In the genomic region with DNA sequence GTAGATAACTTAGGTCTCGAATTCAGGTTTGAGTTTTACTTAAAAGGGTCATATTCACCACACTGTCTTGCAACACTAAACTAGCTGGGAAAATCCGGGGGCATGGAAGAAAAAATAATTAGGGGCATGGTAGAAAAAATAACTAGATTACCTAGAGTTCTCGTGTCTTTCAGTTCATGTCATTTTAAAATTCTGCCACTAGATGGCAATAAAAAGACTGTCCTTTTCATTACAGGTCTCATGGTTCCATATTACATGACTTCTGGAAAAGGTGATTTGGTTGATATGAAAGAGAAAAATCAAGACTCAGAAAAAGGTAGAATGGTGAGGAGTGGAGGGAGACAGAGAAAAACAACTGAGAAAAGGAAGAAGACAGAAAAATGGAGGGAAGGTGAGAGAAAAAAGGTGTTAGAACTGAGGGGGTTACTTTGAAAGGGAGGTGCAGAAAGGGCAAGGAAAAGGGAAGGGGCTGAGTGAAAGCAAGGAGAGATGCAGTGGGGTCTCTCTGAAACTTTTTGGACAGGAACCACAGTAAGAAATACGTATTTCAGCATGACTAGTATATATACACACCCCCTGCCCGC, we compare ENCODE assay signal across 1 cellular context.
TF ChIP-seq lines count a peak whose summit lies in the region.

No MANE protein-coding gene starts in this region.

TF ChIP-seq in HEK293, 187 proteins besides CTCF, POLR2A, EP300 and RAD21 (continued from another document):
- TF ChIP-seq, protein P1, sequence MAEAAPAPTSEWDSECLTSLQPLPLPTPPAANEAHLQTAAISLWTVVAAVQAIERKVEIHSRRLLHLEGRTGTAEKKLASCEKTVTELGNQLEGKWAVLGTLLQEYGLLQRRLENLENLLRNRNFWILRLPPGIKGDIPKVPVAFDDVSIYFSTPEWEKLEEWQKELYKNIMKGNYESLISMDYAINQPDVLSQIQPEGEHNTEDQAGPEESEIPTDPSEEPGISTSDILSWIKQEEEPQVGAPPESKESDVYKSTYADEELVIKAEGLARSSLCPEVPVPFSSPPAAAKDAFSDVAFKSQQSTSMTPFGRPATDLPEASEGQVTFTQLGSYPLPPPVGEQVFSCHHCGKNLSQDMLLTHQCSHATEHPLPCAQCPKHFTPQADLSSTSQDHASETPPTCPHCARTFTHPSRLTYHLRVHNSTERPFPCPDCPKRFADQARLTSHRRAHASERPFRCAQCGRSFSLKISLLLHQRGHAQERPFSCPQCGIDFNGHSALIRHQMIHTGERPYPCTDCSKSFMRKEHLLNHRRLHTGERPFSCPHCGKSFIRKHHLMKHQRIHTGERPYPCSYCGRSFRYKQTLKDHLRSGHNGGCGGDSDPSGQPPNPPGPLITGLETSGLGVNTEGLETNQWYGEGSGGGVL (tag by site-specific recombination; IDR thresholded peaks at IDR 0.05): no peak
- TF ChIP-seq KLF1 (tag by site-specific recombination; IDR thresholded peaks at IDR 0.05): no peak
- TF ChIP-seq FEZF1 (tag by site-specific recombination; IDR thresholded peaks at IDR 0.05): no peak
- TF ChIP-seq, protein P2, sequence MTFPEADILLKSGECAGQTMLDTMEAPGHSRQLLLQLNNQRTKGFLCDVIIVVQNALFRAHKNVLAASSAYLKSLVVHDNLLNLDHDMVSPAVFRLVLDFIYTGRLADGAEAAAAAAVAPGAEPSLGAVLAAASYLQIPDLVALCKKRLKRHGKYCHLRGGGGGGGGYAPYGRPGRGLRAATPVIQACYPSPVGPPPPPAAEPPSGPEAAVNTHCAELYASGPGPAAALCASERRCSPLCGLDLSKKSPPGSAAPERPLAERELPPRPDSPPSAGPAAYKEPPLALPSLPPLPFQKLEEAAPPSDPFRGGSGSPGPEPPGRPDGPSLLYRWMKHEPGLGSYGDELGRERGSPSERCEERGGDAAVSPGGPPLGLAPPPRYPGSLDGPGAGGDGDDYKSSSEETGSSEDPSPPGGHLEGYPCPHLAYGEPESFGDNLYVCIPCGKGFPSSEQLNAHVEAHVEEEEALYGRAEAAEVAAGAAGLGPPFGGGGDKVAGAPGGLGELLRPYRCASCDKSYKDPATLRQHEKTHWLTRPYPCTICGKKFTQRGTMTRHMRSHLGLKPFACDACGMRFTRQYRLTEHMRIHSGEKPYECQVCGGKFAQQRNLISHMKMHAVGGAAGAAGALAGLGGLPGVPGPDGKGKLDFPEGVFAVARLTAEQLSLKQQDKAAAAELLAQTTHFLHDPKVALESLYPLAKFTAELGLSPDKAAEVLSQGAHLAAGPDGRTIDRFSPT (tag by site-specific recombination; IDR thresholded peaks at IDR 0.05): no peak
- TF ChIP-seq ZSCAN30 (tag by site-specific recombination; IDR thresholded peaks at IDR 0.05): peak; percentile 54; the same call in 1 of the 2 replicates
- TF ChIP-seq ZNF302 (tag by site-specific recombination; IDR thresholded peaks at IDR 0.05; ENCODE audit: low read depth): no peak
- TF ChIP-seq, protein P3, sequence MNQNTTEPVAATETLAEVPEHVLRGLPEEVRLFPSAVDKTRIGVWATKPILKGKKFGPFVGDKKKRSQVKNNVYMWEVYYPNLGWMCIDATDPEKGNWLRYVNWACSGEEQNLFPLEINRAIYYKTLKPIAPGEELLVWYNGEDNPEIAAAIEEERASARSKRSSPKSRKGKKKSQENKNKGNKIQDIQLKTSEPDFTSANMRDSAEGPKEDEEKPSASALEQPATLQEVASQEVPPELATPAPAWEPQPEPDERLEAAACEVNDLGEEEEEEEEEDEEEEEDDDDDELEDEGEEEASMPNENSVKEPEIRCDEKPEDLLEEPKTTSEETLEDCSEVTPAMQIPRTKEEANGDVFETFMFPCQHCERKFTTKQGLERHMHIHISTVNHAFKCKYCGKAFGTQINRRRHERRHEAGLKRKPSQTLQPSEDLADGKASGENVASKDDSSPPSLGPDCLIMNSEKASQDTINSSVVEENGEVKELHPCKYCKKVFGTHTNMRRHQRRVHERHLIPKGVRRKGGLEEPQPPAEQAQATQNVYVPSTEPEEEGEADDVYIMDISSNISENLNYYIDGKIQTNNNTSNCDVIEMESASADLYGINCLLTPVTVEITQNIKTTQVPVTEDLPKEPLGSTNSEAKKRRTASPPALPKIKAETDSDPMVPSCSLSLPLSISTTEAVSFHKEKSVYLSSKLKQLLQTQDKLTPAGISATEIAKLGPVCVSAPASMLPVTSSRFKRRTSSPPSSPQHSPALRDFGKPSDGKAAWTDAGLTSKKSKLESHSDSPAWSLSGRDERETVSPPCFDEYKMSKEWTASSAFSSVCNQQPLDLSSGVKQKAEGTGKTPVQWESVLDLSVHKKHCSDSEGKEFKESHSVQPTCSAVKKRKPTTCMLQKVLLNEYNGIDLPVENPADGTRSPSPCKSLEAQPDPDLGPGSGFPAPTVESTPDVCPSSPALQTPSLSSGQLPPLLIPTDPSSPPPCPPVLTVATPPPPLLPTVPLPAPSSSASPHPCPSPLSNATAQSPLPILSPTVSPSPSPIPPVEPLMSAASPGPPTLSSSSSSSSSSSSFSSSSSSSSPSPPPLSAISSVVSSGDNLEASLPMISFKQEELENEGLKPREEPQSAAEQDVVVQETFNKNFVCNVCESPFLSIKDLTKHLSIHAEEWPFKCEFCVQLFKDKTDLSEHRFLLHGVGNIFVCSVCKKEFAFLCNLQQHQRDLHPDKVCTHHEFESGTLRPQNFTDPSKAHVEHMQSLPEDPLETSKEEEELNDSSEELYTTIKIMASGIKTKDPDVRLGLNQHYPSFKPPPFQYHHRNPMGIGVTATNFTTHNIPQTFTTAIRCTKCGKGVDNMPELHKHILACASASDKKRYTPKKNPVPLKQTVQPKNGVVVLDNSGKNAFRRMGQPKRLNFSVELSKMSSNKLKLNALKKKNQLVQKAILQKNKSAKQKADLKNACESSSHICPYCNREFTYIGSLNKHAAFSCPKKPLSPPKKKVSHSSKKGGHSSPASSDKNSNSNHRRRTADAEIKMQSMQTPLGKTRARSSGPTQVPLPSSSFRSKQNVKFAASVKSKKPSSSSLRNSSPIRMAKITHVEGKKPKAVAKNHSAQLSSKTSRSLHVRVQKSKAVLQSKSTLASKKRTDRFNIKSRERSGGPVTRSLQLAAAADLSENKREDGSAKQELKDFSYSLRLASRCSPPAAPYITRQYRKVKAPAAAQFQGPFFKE (tag by site-specific recombination; IDR thresholded peaks at IDR 0.05; ENCODE audit: borderline replicate concordance): no peak
- TF ChIP-seq ZBTB7A (tag by site-specific recombination; IDR thresholded peaks at IDR 0.05; ENCODE audit: low read depth): no peak
- TF ChIP-seq, protein P4, sequence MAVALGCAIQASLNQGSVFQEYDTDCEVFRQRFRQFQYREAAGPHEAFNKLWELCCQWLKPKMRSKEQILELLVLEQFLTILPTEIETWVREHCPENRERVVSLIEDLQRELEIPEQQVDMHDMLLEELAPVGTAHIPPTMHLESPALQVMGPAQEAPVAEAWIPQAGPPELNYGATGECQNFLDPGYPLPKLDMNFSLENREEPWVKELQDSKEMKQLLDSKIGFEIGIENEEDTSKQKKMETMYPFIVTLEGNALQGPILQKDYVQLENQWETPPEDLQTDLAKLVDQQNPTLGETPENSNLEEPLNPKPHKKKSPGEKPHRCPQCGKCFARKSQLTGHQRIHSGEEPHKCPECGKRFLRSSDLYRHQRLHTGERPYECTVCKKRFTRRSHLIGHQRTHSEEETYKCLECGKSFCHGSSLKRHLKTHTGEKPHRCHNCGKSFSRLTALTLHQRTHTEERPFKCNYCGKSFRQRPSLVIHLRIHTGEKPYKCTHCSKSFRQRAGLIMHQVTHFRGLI (tag by site-specific recombination; IDR thresholded peaks at IDR 0.05): no peak
- no peak for TF ChIP-seq SALL2 (tag by site-specific recombination; IDR thresholded peaks at IDR 0.05; ENCODE audit: borderline replicate concordance)
- TF ChIP-seq ZNF175 (tag by site-specific recombination; IDR thresholded peaks at IDR 0.05): no peak
- TF ChIP-seq ZSCAN5A (tag by site-specific recombination; IDR thresholded peaks at IDR 0.05): no peak
- no peak for TF ChIP-seq ZNF48 (tag by site-specific recombination; IDR thresholded peaks at IDR 0.05)
- TF ChIP-seq PRDM1 (tag by site-specific recombination; IDR thresholded peaks at IDR 0.05): peak; percentile 97
- no peak for TF ChIP-seq ZNF488 (tag by site-specific recombination; IDR thresholded peaks at IDR 0.05)
- TF ChIP-seq ZNF423 (tag by site-specific recombination; IDR thresholded peaks at IDR 0.05): no peak
- TF ChIP-seq ZNF248 (tag by site-specific recombination; IDR thresholded peaks at IDR 0.05): no peak
- 0 out of 2 replicates have a peak, but pooled peaks have one; percentile 13 for TF ChIP-seq ZBTB17 (tag by site-specific recombination; IDR thresholded peaks at IDR 0.05)
- 0 out of 2 replicates have a peak, but pooled peaks have one; percentile 57 for TF ChIP-seq ZNF501 (tag by site-specific recombination; IDR thresholded peaks at IDR 0.05)
- TF ChIP-seq ZNF626 (tag by site-specific recombination; IDR thresholded peaks at IDR 0.05): no peak
- TF ChIP-seq ZNF24 (tag by site-specific recombination; IDR thresholded peaks at IDR 0.05): no peak
- no peak for TF ChIP-seq ZNF544 (tag by site-specific recombination; IDR thresholded peaks at IDR 0.05)
